Comparison of ENCODE assay signal across 12 cellular contexts in genomic region chr5:45793638-45794532, GRCh38.
DNase-seq lines count a peak whose midpoint lies in the region; ATAC-seq, FAIRE-seq and TF ChIP-seq lines count a peak whose summit lies in the region.
"Had no signal": no experiment of that assay in that cellular context is flagged by ENCODE, and none has a peak within 500 bp of the region (broad histone marks: within the 10 kb centered on the region; RNA-seq: fewer than 3 reads in every experiment).

No MANE protein-coding gene starts in this region.

- no peak overlapping the region for H3K14ac ChIP-seq in mesenchymal stem cell (ENCODE audit: low read length in 2 of 2)

- peak; percentile 56 for DNase-seq in SK-MEL-5 (ENCODE audit: low read depth, low spot score)
- no peak for DNase-seq in psoas muscle
- DNase-seq in frontal cortex (ENCODE audit: low spot score in 2 of 2) = no peak
- DNase-seq in NCI-H748 treated with DMSO at 0.1 percent for 48 hours (lab: John Stamatoyannopoulos, UW) = no peak
- no peak for DNase-seq in mesenchymal stem cell
- DNase-seq: activated CD4-positive, alpha-beta T cell treated with anti-CD3 and anti-CD28 coated beads for 1 hour; dorsolateral prefrontal cortex; NCI-H2029 treated with DMSO at 0.1 percent for 48 hours; retina had no signal

- H3K23ac ChIP-seq in mesenchymal stem cell (ENCODE audit: low read length in 2 of 2) = no peak overlapping the region

- H3K4me2 ChIP-seq in mesenchymal stem cell (ENCODE audit: low read length, poor library complexity, severe bottlenecking) = no peak overlapping the region

- no peaks in the 10 kb centered on the region for H3K79me1 ChIP-seq in mesenchymal stem cell (replicated peaks; ENCODE audit: low read length, poor library complexity, severe bottlenecking)

- no peaks in the 10 kb centered on the region for H3K36me3 ChIP-seq in psoas muscle (ENCODE audit: insufficient read depth in 1 of 2, low read depth in 1 of 2)
- no peaks in the 10 kb centered on the region for H3K36me3 ChIP-seq in mesenchymal stem cell (ENCODE audit: control insufficient read depth in 1 of 2, insufficient read depth in 2 of 2, low read depth in 1 of 2, low read length in 2 of 2)

- no peak overlapping the region for H3K4ac ChIP-seq in mesenchymal stem cell (ENCODE audit: low read depth in 1 of 2, low read length in 2 of 2)

- H4K91ac ChIP-seq in mesenchymal stem cell (ENCODE audit: low read length) = no peak overlapping the region

- 80 to 82% (median 81%) methylated on average over 9 of the region's 9 CpGs for WGBS in psoas muscle, 3 donors
- 60% methylated on average over 8 of the region's 9 CpGs for WGBS in mesenchymal stem cell

- H2AK5ac ChIP-seq in mesenchymal stem cell (ENCODE audit: low read length, severe bottlenecking) = no peak overlapping the region

- no peaks in the 10 kb centered on the region for H3K27me3 ChIP-seq in psoas muscle (ENCODE audit: insufficient read depth in 3 of 3, low read length in 2 of 3)
- no peaks in the 10 kb centered on the region for H3K27me3 ChIP-seq in mesenchymal stem cell (ENCODE audit: control insufficient read depth in 1 of 2, insufficient read depth in 1 of 2, low read length in 2 of 2)
- H3K27me3 ChIP-seq: dorsolateral prefrontal cortex had no signal

- H3K9ac ChIP-seq in mesenchymal stem cell (ENCODE audit: low read length) = no peak overlapping the region

- no peak overlapping the region for H3K4me3 ChIP-seq in psoas muscle
- no peak overlapping the region for H3K4me3 ChIP-seq in mesenchymal stem cell (ENCODE audit: insufficient read depth in 1 of 2, low read depth in 1 of 2, low read length in 2 of 2)
- H3K4me3 ChIP-seq: dorsolateral prefrontal cortex had no signal

- no peak for TF ChIP-seq CTCF in psoas muscle (IDR thresholded peaks at IDR 0.05)

- H4K8ac ChIP-seq in mesenchymal stem cell (ENCODE audit: low read length) = no peak overlapping the region

- ATAC-seq in GM18517 (IDR thresholded peaks at IDR 0.05; ENCODE audit: unreplicated experiment) = peak; percentile 73
- ATAC-seq in GM21529 (IDR thresholded peaks at IDR 0.05; ENCODE audit: unreplicated experiment) = peak; percentile 76
- peak; percentile 76 for ATAC-seq in HG03097 (IDR thresholded peaks at IDR 0.05; ENCODE audit: low FRiP score, unreplicated experiment)
- no peak for ATAC-seq in psoas muscle

- no peak overlapping the region for H2AFZ ChIP-seq in mesenchymal stem cell (ENCODE audit: low read depth, low read length)

- H3K4me1 ChIP-seq in psoas muscle = no peaks in the 10 kb centered on the region
- no peaks in the 10 kb centered on the region for H3K4me1 ChIP-seq in mesenchymal stem cell (ENCODE audit: control insufficient read depth, insufficient read depth, low read depth, low read length)

- no peak overlapping the region for H2BK120ac ChIP-seq in mesenchymal stem cell (ENCODE audit: low read depth, low read length)

- no peak overlapping the region for H2BK12ac ChIP-seq in mesenchymal stem cell (ENCODE audit: low read length in 2 of 2)

- H2BK5ac ChIP-seq in mesenchymal stem cell (ENCODE audit: low read depth, low read length, poor library complexity, severe bottlenecking) = no peak overlapping the region

- FAIRE-seq in frontal cortex (lab: Jason Lieb, UNC) = no peak

- H3K27ac ChIP-seq in psoas muscle = no peak overlapping the region
- no peak overlapping the region for H3K27ac ChIP-seq in mesenchymal stem cell (ENCODE audit: low read length, poor library complexity, severe bottlenecking)
- H3K27ac ChIP-seq: dorsolateral prefrontal cortex had no signal

- no peaks in the 10 kb centered on the region for H3K9me3 ChIP-seq in psoas muscle
- peaks cover 3% of the 10 kb centered on the region for H3K9me3 ChIP-seq in mesenchymal stem cell (ENCODE audit: control insufficient read depth, low read length)

- in situ Hi-C loops in SK-MEL-5 (cut with HindIII; ENCODE audit: low pct_unique_long_range_greater_than_20kb, low sequenced_read_pairs) = no loop called here

- no peak overlapping the region for H3K18ac ChIP-seq in mesenchymal stem cell (ENCODE audit: low read depth in 1 of 2, low read length in 2 of 2)

- intact Hi-C loops in psoas muscle (cut with DNase I) = no loop called here

- H2BK15ac ChIP-seq in mesenchymal stem cell (ENCODE audit: low read depth, poor library complexity, severe bottlenecking) = no peak overlapping the region

Comparison
In these comparisons a context has a peak if more than half of its experiments do, and no peak if none do; other contexts are left out.
1. ATAC-seq: peak in GM18517 (single experiment), GM21529 (single experiment) and HG03097 (single experiment); none in psoas muscle (0 of 4).